26 cellular contexts compared by ENCODE assay signal in the genomic region with DNA sequence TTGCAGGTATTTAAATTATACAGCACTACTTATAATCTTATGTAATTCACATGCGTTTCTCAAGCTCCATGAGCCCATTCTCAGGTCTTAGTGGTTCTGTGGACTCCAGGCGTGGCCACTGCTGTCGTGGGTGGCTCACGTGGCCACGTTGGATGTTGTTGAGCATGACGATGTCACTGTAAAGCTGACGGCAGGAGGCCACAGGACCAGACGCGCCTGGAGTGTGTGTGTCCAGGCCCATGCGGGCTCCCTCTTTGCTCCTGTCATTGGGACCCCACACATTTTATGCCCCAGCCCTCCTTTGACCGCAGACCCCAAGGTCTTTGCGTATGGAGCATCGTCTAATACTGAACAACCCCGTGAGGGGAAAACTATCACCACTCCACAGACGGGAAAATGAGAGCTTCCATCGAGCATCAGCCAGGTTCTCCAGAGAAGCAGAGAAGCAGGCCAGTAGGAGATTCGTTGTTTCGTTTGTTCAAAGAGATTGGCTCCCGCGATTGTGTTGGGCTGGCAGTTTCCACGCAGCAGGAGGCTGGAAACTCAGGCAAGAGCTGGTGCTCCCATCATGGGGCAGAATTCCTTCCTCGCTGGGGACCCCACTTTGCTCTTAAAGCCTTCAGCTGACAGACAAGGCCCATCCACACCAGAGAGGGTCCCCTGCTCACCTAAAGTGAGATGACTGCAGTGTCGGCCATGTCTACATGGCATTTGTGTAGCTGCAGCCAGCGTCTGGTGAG.
"Had no signal": no experiment of that assay in that cellular context is flagged by ENCODE, and none has a peak within 500 bp of the region (broad histone marks: within the 10 kb centered on the region; RNA-seq: fewer than 3 reads in every experiment).

No MANE protein-coding gene starts in this region.

- H3K27me3 Mint-ChIP-seq: activated CD4-positive, alpha-beta T cell treated with anti-CD3 and anti-CD28 coated beads, Interleukin-2, amount 10 ng/mL, durations not matched to agents 24 days and 14 days; activated naive CD8-positive, alpha-beta T cell had no signal

- H3K9me3 Mint-ChIP-seq: activated CD4-positive, alpha-beta memory T cell treated with anti-CD3 and anti-CD28 coated beads for 36 hours; activated CD4-positive, alpha-beta T cell treated with anti-CD3 and anti-CD28 coated beads, Interleukin-2, amount 10 ng/mL, durations not matched to agents 24 days and 14 days; activated T-cell treated with anti-CD3 and anti-CD28 coated beads, Interleukin-2, amount 50 U/mL, for 72 hours; natural killer cell treated with Interleukin-12 subunit alpha and Interleukin-12 subunit beta and Interleukin-15 and Interleukin-18, amount 100 ng/mL, for 72 hours had no signal

- H3K36me3 ChIP-seq: gastroesophageal sphincter, left lung, lower lobe of right lung, neutrophil, pancreas, suprapubic skin, tibial nerve, WERI-Rb-1 had no signal

- DNase-seq: activated CD4-positive, alpha-beta memory T cell treated with anti-CD3 and anti-CD28 coated beads for 36 hours; activated CD4-positive, alpha-beta T cell treated with anti-CD3 and anti-CD28 coated beads, Interleukin-2, amount 10 ng/mL, durations not matched to agents 24 days and 14 days; activated effector memory CD4-positive, alpha-beta T cell treated with Interleukin-2 at 50 U/mL for 16 hours; activated naive CD4-positive, alpha-beta T cell treated with Interleukin-2 at 50 U/mL for 16 hours; activated T-cell treated with anti-CD3 and anti-CD28 coated beads for 4 hours; activated T-cell treated with anti-CD3 and anti-CD28 coated beads, Interleukin-2, amount 50 U/mL, for 72 hours; anterior cingulate cortex; effector memory CD4-positive, alpha-beta T cell; erythroblast; hypothalamus; left lung; lower lobe of right lung; mesendoderm; mucosa of descending colon; psoas muscle; stimulated activated naive CD4-positive, alpha-beta T cell; WERI-Rb-1 had no signal

- H3K4me1 Mint-ChIP-seq: activated CD4-positive, alpha-beta T cell treated with anti-CD3 and anti-CD28 coated beads, Interleukin-2, amount 10 ng/mL, durations not matched to agents 24 days and 14 days had no signal

- H3K4me3 Mint-ChIP-seq: activated CD4-positive, alpha-beta memory T cell treated with anti-CD3 and anti-CD28 coated beads for 36 hours; activated CD4-positive, alpha-beta T cell treated with anti-CD3 and anti-CD28 coated beads, Interleukin-2, amount 10 ng/mL, durations not matched to agents 24 days and 14 days; activated naive CD8-positive, alpha-beta T cell; activated T-cell treated with anti-CD3 and anti-CD28 coated beads, Interleukin-2, amount 50 U/mL, for 72 hours; natural killer cell treated with Interleukin-12 subunit alpha and Interleukin-12 subunit beta and Interleukin-15 and Interleukin-18, amount 100 ng/mL, for 72 hours had no signal

- H3K27ac ChIP-seq: gastroesophageal sphincter, left lung, lower lobe of right lung, neutrophil, pancreas, psoas muscle, suprapubic skin, tibial nerve, WERI-Rb-1 had no signal

- H3K27me3 ChIP-seq: pancreas, tibial nerve had no signal

- H3K36me3 Mint-ChIP-seq: activated CD4-positive, alpha-beta memory T cell treated with anti-CD3 and anti-CD28 coated beads for 36 hours; activated naive CD8-positive, alpha-beta T cell; natural killer cell treated with Interleukin-12 subunit alpha and Interleukin-12 subunit beta and Interleukin-15 and Interleukin-18, amount 100 ng/mL, for 72 hours had no signal

- H3K9me3 ChIP-seq: gastroesophageal sphincter, left lung, lower lobe of right lung, mucosa of descending colon, neutrophil, pancreas, psoas muscle, suprapubic skin had no signal

- FAIRE-seq: bronchial epithelial cell, colon, pancreas had no signal

- H3K27ac Mint-ChIP-seq: activated CD4-positive, alpha-beta memory T cell treated with anti-CD3 and anti-CD28 coated beads for 36 hours; activated CD4-positive, alpha-beta T cell treated with anti-CD3 and anti-CD28 coated beads, Interleukin-2, amount 10 ng/mL, durations not matched to agents 24 days and 14 days; activated naive CD8-positive, alpha-beta T cell; activated T-cell treated with anti-CD3 and anti-CD28 coated beads, Interleukin-2, amount 50 U/mL, for 72 hours; natural killer cell treated with Interleukin-12 subunit alpha and Interleukin-12 subunit beta and Interleukin-15 and Interleukin-18, amount 100 ng/mL, for 72 hours had no signal

- H3K4me3 ChIP-seq: gastroesophageal sphincter, left lung, lower lobe of right lung, mucosa of descending colon, pancreas, psoas muscle, suprapubic skin, tibial nerve had no signal

- H3K4me1 ChIP-seq: left lung, lower lobe of right lung, pancreas, psoas muscle, suprapubic skin, tibial nerve had no signal
